Comparison of ENCODE assay signal across 26 cellular contexts in the genomic region with DNA sequence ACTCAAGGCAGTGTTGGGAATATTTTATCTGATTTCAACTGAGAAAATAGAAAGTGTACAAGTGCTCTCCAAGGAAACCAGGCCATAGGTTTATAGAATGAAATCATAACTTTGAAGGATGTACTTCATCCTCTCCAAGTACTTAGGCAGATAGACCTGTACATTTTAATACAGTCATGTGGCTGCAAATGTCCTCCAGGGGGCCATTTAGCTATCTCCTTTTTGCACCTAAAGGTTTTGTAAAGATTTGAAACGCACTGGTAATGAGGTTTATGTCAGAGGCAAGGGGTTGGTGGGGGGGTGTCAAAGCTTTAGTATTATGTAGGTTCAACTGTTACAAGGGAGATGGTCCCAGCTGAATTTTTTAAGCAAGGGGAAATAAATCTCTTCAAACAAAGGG.
DNase-seq lines count a peak whose midpoint lies in the region; ATAC-seq, FAIRE-seq and TF ChIP-seq lines count a peak whose summit lies in the region.
"Had no signal": no experiment of that assay in that cellular context is flagged by ENCODE, and none has a peak within 500 bp of the region (broad histone marks: within the 10 kb centered on the region; RNA-seq: fewer than 3 reads in every experiment).

No MANE protein-coding gene starts in this region.

- H3K4me3 Mint-ChIP-seq in CD4-positive, CD25-positive, alpha-beta regulatory T cell, result no peak overlapping the region
- H3K4me3 Mint-ChIP-seq: activated CD8-positive, alpha-beta memory T cell treated with anti-CD3 and anti-CD28 coated beads, Interleukin-2, amount 10 ng/mL, durations not matched to agents 7 days and 5 days; activated naive CD8-positive, alpha-beta T cell treated with anti-CD3 and anti-CD28 coated beads, Interleukin-2, amount 10 ng/mL, durations not matched to agents 7 days and 5 days; activated T-helper 17 cell treated with anti-CD3 and anti-CD28 coated beads, Interleukin-2, amount 50 U/mL, for 72 hours had no signal

- no peaks in the 10 kb centered on the region for H3K36me3 ChIP-seq in CD4-positive, CD25-positive, alpha-beta regulatory T cell (ENCODE audit: control insufficient read depth, insufficient read depth, low read length)
- H3K36me3 ChIP-seq in liver (ENCODE audit: control insufficient read depth in 4 of 4, insufficient read depth in 3 of 4, low read depth in 1 of 4, low read length in 3 of 4) (no peaks in the 10 kb centered on the region), colonic mucosa (no peaks in the 10 kb centered on the region), mammary epithelial cell (ENCODE audit: insufficient read depth, low read length) (no peaks in the 10 kb centered on the region)
- H3K36me3 ChIP-seq: upper lobe of right lung had no signal

- H3K4me3 ChIP-seq in CD4-positive, CD25-positive, alpha-beta regulatory T cell (ENCODE audit: low read depth, low read length), result no peak overlapping the region
- H3K4me3 ChIP-seq in liver (ENCODE audit: low read depth in 1 of 3, low read length in 3 of 3) (no peak overlapping the region), colonic mucosa (no peak overlapping the region), mammary epithelial cell (replicated peaks in 1 of 3; ENCODE audit: insufficient read depth in 1 of 3, low read depth in 2 of 3, low read length in 3 of 3) (no peak overlapping the region)
- H3K4me3 ChIP-seq: body of pancreas, upper lobe of right lung had no signal

- intact Hi-C loops in colonic mucosa (cut with DNase I), result no loop called here
- intact Hi-C loops in mammary epithelial cell (cut with micrococcal nuclease), result no loop called here
- intact Hi-C loops in left cardiac atrium (cut with DNase I), result no loop called here

- H3K36me3 Mint-ChIP-seq in CD4-positive, CD25-positive, alpha-beta regulatory T cell, result no peaks in the 10 kb centered on the region
- H3K36me3 Mint-ChIP-seq: activated CD8-positive, alpha-beta memory T cell treated with anti-CD3 and anti-CD28 coated beads, Interleukin-2, amount 10 ng/mL, durations not matched to agents 7 days and 5 days; activated naive CD8-positive, alpha-beta T cell treated with anti-CD3 and anti-CD28 coated beads, Interleukin-2, amount 10 ng/mL, durations not matched to agents 7 days and 5 days had no signal

- H3K27ac ChIP-seq in CD4-positive, CD25-positive, alpha-beta regulatory T cell (ENCODE audit: insufficient read depth, low read length, poor library complexity, severe bottlenecking), result no peak overlapping the region
- H3K27ac ChIP-seq in liver (ENCODE audit: low read depth in 1 of 2, low read length in 2 of 2), result no peak overlapping the region
- no peak overlapping the region for H3K27ac ChIP-seq in colonic mucosa
- H3K27ac ChIP-seq in mammary epithelial cell (ENCODE audit: insufficient read depth, low read depth, low read length), result no peak overlapping the region
- H3K27ac ChIP-seq: body of pancreas, KMS-11, upper lobe of right lung had no signal

- 92% methylated on average over 1 of the region's 1 CpG for WGBS in liver
- WGBS in mammary epithelial cell (ENCODE audit: low coverage, missing lambda C conversion rate), result 62% methylated on average over 1 of the region's 1 CpG

- H3K27ac Mint-ChIP-seq in CD4-positive, CD25-positive, alpha-beta regulatory T cell, result no peak overlapping the region
- H3K27ac Mint-ChIP-seq: activated CD8-positive, alpha-beta memory T cell treated with anti-CD3 and anti-CD28 coated beads, Interleukin-2, amount 10 ng/mL, durations not matched to agents 7 days and 5 days; activated naive CD8-positive, alpha-beta T cell treated with anti-CD3 and anti-CD28 coated beads, Interleukin-2, amount 10 ng/mL, durations not matched to agents 7 days and 5 days; activated T-helper 17 cell treated with anti-CD3 and anti-CD28 coated beads, Interleukin-2, amount 50 U/mL, for 72 hours had no signal

- no peak for TF ChIP-seq POLR2A in H54 (IDR thresholded peaks at IDR 0.05; ENCODE audit: low read depth, low read length)

- H3K9me3 ChIP-seq in CD4-positive, CD25-positive, alpha-beta regulatory T cell (ENCODE audit: control insufficient read depth in 2 of 2, low read length in 2 of 2), result no peaks in the 10 kb centered on the region
- H3K9me3 ChIP-seq in liver (ENCODE audit: control insufficient read depth in 4 of 4, low read length in 3 of 4), result no peaks in the 10 kb centered on the region
- H3K9me3 ChIP-seq in colonic mucosa, result no peaks in the 10 kb centered on the region
- no peaks in the 10 kb centered on the region for H3K9me3 ChIP-seq in mammary epithelial cell (replicated peaks; ENCODE audit: insufficient read depth, low read length)
- H3K9me3 ChIP-seq: body of pancreas, upper lobe of right lung had no signal

- no peak overlapping the region for H2AFZ ChIP-seq in mammary epithelial cell (ENCODE audit: low read depth, low read length)

- in situ Hi-C loops in mammary epithelial cell (cut with MboI; ENCODE audit: low sequenced_read_pairs in 2 of 2), result no loop called here

- peaks cover 0 to 8% (median 0%) of the 10 kb centered on the region in 7 donors for H3K9me3 Mint-ChIP-seq in CD4-positive, CD25-positive, alpha-beta regulatory T cell
- H3K9me3 Mint-ChIP-seq: activated naive CD8-positive, alpha-beta T cell treated with anti-CD3 and anti-CD28 coated beads, Interleukin-2, amount 10 ng/mL, durations not matched to agents 7 days and 5 days; activated T-helper 17 cell treated with anti-CD3 and anti-CD28 coated beads, Interleukin-2, amount 50 U/mL, for 72 hours had no signal

- peak in 2 of 3 donors; percentile 2 to 20 for DNase-seq in CD4-positive, CD25-positive, alpha-beta regulatory T cell
- DNase-seq in H54 (ENCODE audit: insufficient read length, low spot score) (no peak), NCI-H69 (lab: John Stamatoyannopoulos, UW) (peak; percentile 54), iPS-NIHi7 (ENCODE audit: extremely low spot score) (no peak), colonic mucosa (no peak), mammary epithelial cell (no peak), left cardiac atrium (no peak)
- DNase-seq: activated CD4-positive, alpha-beta T cell treated with anti-CD3 and anti-CD28 coated beads for 48 hours; activated CD8-positive, alpha-beta memory T cell treated with anti-CD3 and anti-CD28 coated beads, Interleukin-2, amount 10 ng/mL, durations not matched to agents 7 days and 5 days; activated naive CD8-positive, alpha-beta T cell treated with anti-CD3 and anti-CD28 coated beads, Interleukin-2, amount 10 ng/mL, durations not matched to agents 7 days and 5 days; AML-193; body of pancreas; COR-L47; GOT3; hippocampal formation; islet precursor cell; NCI-H1092 treated with DMSO at 0.1 percent for 48 hours; NCI-H526; right cardiac atrium; stimulated activated CD8-positive, alpha-beta memory T cell treated with anti-CD3 and anti-CD28 coated beads, Interleukin-4, amount 100 ng/mL, for 48 hours; upper lobe of right lung had no signal

- no peak for TF ChIP-seq RAD21 in liver (IDR thresholded peaks at IDR 0.05)

- H3K9ac ChIP-seq in liver (ENCODE audit: low read depth in 1 of 2, low read length in 2 of 2), result no peak overlapping the region
- H3K9ac ChIP-seq in colonic mucosa (ENCODE audit: low read depth in 2 of 2, low read length in 2 of 2), result no peak overlapping the region
- no peak overlapping the region for H3K9ac ChIP-seq in mammary epithelial cell (ENCODE audit: insufficient read depth, low read length)
- H3K9ac ChIP-seq: KMS-11 had no signal

- no peaks in the 10 kb centered on the region for H4K20me1 ChIP-seq in mammary epithelial cell (ENCODE audit: insufficient read depth, low read length)

- TF ChIP-seq CTCF in liver (IDR thresholded peaks at IDR 0.05; ENCODE audit: low read depth, low read length, missing input control), result peak; percentile 6
- TF ChIP-seq CTCF in colonic mucosa (IDR thresholded peaks at IDR 0.05), result no peak
- TF ChIP-seq CTCF in mammary epithelial cell (conservative IDR thresholded peaks at IDR 0.05 in 1 of 2, IDR thresholded peaks at IDR 0.05 in 1 of 2; ENCODE audit: extremely low read depth in 1 of 2, insufficient read depth in 1 of 2, low read depth in 1 of 2, low read length in 2 of 2), result peak in 1 of 2 donors; percentile 1

- H3K4me1 ChIP-seq in CD4-positive, CD25-positive, alpha-beta regulatory T cell (ENCODE audit: control insufficient read depth, insufficient read depth, low read length, poor library complexity, severe bottlenecking), result no peaks in the 10 kb centered on the region
- peaks cover 2 to 12% (median 9%) of the 10 kb centered on the region in 4 donors for H3K4me1 ChIP-seq in liver (ENCODE audit: control insufficient read depth in 4 of 4, insufficient read depth in 4 of 4, low read length in 3 of 4)
- peaks cover under 1% of the 10 kb centered on the region for H3K4me1 ChIP-seq in colonic mucosa
- H3K4me1 ChIP-seq in mammary epithelial cell (ENCODE audit: insufficient read depth, low read length), result no peaks in the 10 kb centered on the region
- H3K4me1 ChIP-seq: upper lobe of right lung had no signal

- BruUV-seq in mammary epithelial cell (replicated peaks; lab: Mats Ljungman, UMichigan), result no TSS peak

- no peak for ATAC-seq in CD4-positive, CD25-positive, alpha-beta regulatory T cell (ENCODE audit: low read depth in 2 of 2)
- no peak for ATAC-seq in left cardiac atrium
- ATAC-seq: activated CD8-positive, alpha-beta memory T cell treated with anti-CD3 and anti-CD28 coated beads, Interleukin-2, amount 10 ng/mL, durations not matched to agents 7 days and 5 days; activated T-helper 17 cell treated with anti-CD3 and anti-CD28 coated beads, Interleukin-2, amount 50 U/mL, for 72 hours; body of pancreas; right cardiac atrium; upper lobe of right lung had no signal

- H3K4me1 Mint-ChIP-seq in CD4-positive, CD25-positive, alpha-beta regulatory T cell, result peaks cover 0 to 2% (median 0%) of the 10 kb centered on the region in 4 donors
- H3K4me1 Mint-ChIP-seq: activated CD8-positive, alpha-beta memory T cell treated with anti-CD3 and anti-CD28 coated beads, Interleukin-2, amount 10 ng/mL, durations not matched to agents 7 days and 5 days; activated naive CD8-positive, alpha-beta T cell treated with anti-CD3 and anti-CD28 coated beads, Interleukin-2, amount 10 ng/mL, durations not matched to agents 7 days and 5 days; activated T-helper 17 cell treated with anti-CD3 and anti-CD28 coated beads, Interleukin-2, amount 50 U/mL, for 72 hours had no signal

- H3K79me2 ChIP-seq in mammary epithelial cell (ENCODE audit: insufficient read depth, low read length), result no peaks in the 10 kb centered on the region

- FAIRE-seq in H54 (lab: Jason Lieb, UNC), result peak; percentile 93
- FAIRE-seq: colon, endometrium had no signal

- H3K27me3 ChIP-seq in CD4-positive, CD25-positive, alpha-beta regulatory T cell (ENCODE audit: control insufficient read depth, insufficient read depth, low read length), result peaks cover 1% of the 10 kb centered on the region
- H3K27me3 ChIP-seq in liver (ENCODE audit: control insufficient read depth in 4 of 4, insufficient read depth in 4 of 4, low read length in 3 of 4), result no peaks in the 10 kb centered on the region
- no peaks in the 10 kb centered on the region for H3K27me3 ChIP-seq in colonic mucosa
- H3K27me3 ChIP-seq in mammary epithelial cell (ENCODE audit: insufficient read depth, low read length), result no peaks in the 10 kb centered on the region
- H3K27me3 ChIP-seq: body of pancreas, upper lobe of right lung had no signal

- CTCF ChIA-PET in mammary epithelial cell (lab: Charles Lee; ENCODE audit: low non-redundant PET), result no interaction called here

- peaks cover 4% of the 10 kb centered on the region for H3K27me3 Mint-ChIP-seq in CD4-positive, CD25-positive, alpha-beta regulatory T cell
- H3K27me3 Mint-ChIP-seq: activated naive CD8-positive, alpha-beta T cell treated with anti-CD3 and anti-CD28 coated beads, Interleukin-2, amount 10 ng/mL, durations not matched to agents 7 days and 5 days had no signal

- H3K4me2 ChIP-seq in mammary epithelial cell (ENCODE audit: insufficient read depth, low read depth, low read length), result no peak overlapping the region
- H3K4me2 ChIP-seq: KMS-11 had no signal

- dilution Hi-C loops in mammary epithelial cell (cut with HindIII; ENCODE audit: low sequenced_read_pairs), result no loop called here

Comparison
In these comparisons a context has a peak if more than half of its experiments do, and no peak if none do; other contexts are left out.
1. DNase-seq: peak in CD4-positive, CD25-positive, alpha-beta regulatory T cell (2 of 3) and NCI-H69 (single experiment); none in H54 (single experiment), iPS-NIHi7 (single experiment), colonic mucosa (single experiment), mammary epithelial cell (single experiment) and left cardiac atrium (single experiment).